ENCODE assay signal across 13 cellular contexts in genomic region chr9:37951671-37952579, GRCh38. TPM values are rescaled to one million over a fixed set of nuclear protein-coding genes. Genes with fewer than 3 reads are reported as not detected.
DNase-seq lines count a peak whose midpoint lies in the region; ATAC-seq and TF ChIP-seq lines count a peak whose summit lies in the region.
"Had no signal": no experiment of that assay in that cellular context is flagged by ENCODE, and none has a peak within 500 bp of the region (broad histone marks: within the 10 kb centered on the region; RNA-seq: fewer than 3 reads in every experiment).

No MANE protein-coding gene starts in this region.

- intact Hi-C loops in activated T-helper 1 cell treated with anti-CD3 and anti-CD28 coated beads, Interleukin-12 subunit alpha, Interleukin-12 subunit beta, Interleukin-2, Interleukin-4 antibody, amounts not matched to agents 30 ng/mL and 10 ng/mL and 1 ng/mL, durations not matched to agents 14 hours and 24 hours and 36 hours (cut with micrococcal nuclease) = loop anchor here (5.0 kb wide), 2 partner anchors 40 to 115 kb away; partner anchors contain the start of gene SHB

- no peaks in the 10 kb centered on the region for H3K27me3 Mint-ChIP-seq in activated naive CD8-positive, alpha-beta T cell treated with anti-CD3 and anti-CD28 coated beads, Interleukin-2, amount 50 U/mL, for 24 hours
- H3K27me3 Mint-ChIP-seq in activated naive CD8-positive, alpha-beta T cell treated with anti-CD3 and anti-CD28 coated beads for 36 hours = no peaks in the 10 kb centered on the region
- H3K27me3 Mint-ChIP-seq in activated T-helper 1 cell treated with anti-CD3 and anti-CD28 coated beads, Interleukin-12 subunit alpha, Interleukin-12 subunit beta, Interleukin-2, Interleukin-4 antibody, amounts not matched to agents 30 ng/mL and 10 ng/mL and 1 ng/mL, durations not matched to agents 14 hours and 24 hours and 36 hours (ENCODE audit: insufficient read depth) = no peaks in the 10 kb centered on the region
- H3K27me3 Mint-ChIP-seq: stimulated activated naive CD8-positive, alpha-beta T cell treated with anti-CD3 and anti-CD28 coated beads, Interleukin-15, amount 100 ng/mL, for 72 hours had no signal

- H3K36me3 Mint-ChIP-seq in activated naive CD8-positive, alpha-beta T cell treated with anti-CD3 and anti-CD28 coated beads, Interleukin-2, amount 50 U/mL, for 24 hours (ENCODE audit: low read depth) = peaks cover 6% of the 10 kb centered on the region
- no peaks in the 10 kb centered on the region for H3K36me3 Mint-ChIP-seq in activated naive CD8-positive, alpha-beta T cell treated with anti-CD3 and anti-CD28 coated beads for 36 hours
- H3K36me3 Mint-ChIP-seq in activated T-helper 1 cell treated with anti-CD3 and anti-CD28 coated beads, Interleukin-12 subunit alpha, Interleukin-12 subunit beta, Interleukin-2, Interleukin-4 antibody, amounts not matched to agents 30 ng/mL and 10 ng/mL and 1 ng/mL, durations not matched to agents 14 hours and 24 hours and 36 hours (ENCODE audit: low read depth) = peaks cover 3% of the 10 kb centered on the region

- no peaks in the 10 kb centered on the region for H3K9me3 ChIP-seq in fibroblast of lung (ENCODE audit: control insufficient read depth, insufficient read depth, low read depth, low read length)
- H3K9me3 ChIP-seq in thoracic aorta = no peaks in the 10 kb centered on the region

- H2AFZ ChIP-seq in fibroblast of lung (ENCODE audit: low read length) = no peak overlapping the region

- peaks cover 34% of the 10 kb centered on the region for H3K4me1 Mint-ChIP-seq in activated naive CD8-positive, alpha-beta T cell treated with anti-CD3 and anti-CD28 coated beads, Interleukin-2, amount 50 U/mL, for 24 hours
- H3K4me1 Mint-ChIP-seq in activated naive CD8-positive, alpha-beta T cell treated with anti-CD3 and anti-CD28 coated beads for 36 hours = peaks cover 12% of the 10 kb centered on the region
- H3K4me1 Mint-ChIP-seq in activated T-helper 1 cell treated with anti-CD3 and anti-CD28 coated beads, Interleukin-12 subunit alpha, Interleukin-12 subunit beta, Interleukin-2, Interleukin-4 antibody, amounts not matched to agents 30 ng/mL and 10 ng/mL and 1 ng/mL, durations not matched to agents 14 hours and 24 hours and 36 hours (ENCODE audit: low read depth) = peaks cover 38% of the 10 kb centered on the region

- ATAC-seq in activated naive CD8-positive, alpha-beta T cell treated with anti-CD3 and anti-CD28 coated beads, Interleukin-2, amount 50 U/mL, for 24 hours = no peak
- ATAC-seq in thoracic aorta (ENCODE audit: insufficient number of reproducible peaks, low FRiP score, low read depth) = no peak
- ATAC-seq: stimulated activated naive CD8-positive, alpha-beta T cell treated with anti-CD3 and anti-CD28 coated beads, Interleukin-15, amount 100 ng/mL, for 72 hours had no signal

- H3K79me2 ChIP-seq in fibroblast of lung (ENCODE audit: control insufficient read depth, insufficient read depth, low read length) = peaks cover 4% of the 10 kb centered on the region

- no peak overlapping the region for H3K4me3 Mint-ChIP-seq in activated naive CD8-positive, alpha-beta T cell treated with anti-CD3 and anti-CD28 coated beads, Interleukin-2, amount 50 U/mL, for 24 hours
- H3K4me3 Mint-ChIP-seq in activated naive CD8-positive, alpha-beta T cell treated with anti-CD3 and anti-CD28 coated beads for 36 hours = no peak overlapping the region
- no peak overlapping the region for H3K4me3 Mint-ChIP-seq in activated T-helper 1 cell treated with anti-CD3 and anti-CD28 coated beads, Interleukin-12 subunit alpha, Interleukin-12 subunit beta, Interleukin-2, Interleukin-4 antibody, amounts not matched to agents 30 ng/mL and 10 ng/mL and 1 ng/mL, durations not matched to agents 14 hours and 24 hours and 36 hours
- H3K4me3 Mint-ChIP-seq: stimulated activated naive CD8-positive, alpha-beta T cell treated with anti-CD3 and anti-CD28 coated beads, Interleukin-15, amount 100 ng/mL, for 72 hours had no signal

- H3K9ac ChIP-seq in fibroblast of lung (ENCODE audit: insufficient read depth, low read length) = no peak overlapping the region

- H3K4me3 ChIP-seq in fibroblast of lung (replicated peaks in 1 of 4; ENCODE audit: control extremely low read depth in 1 of 4, insufficient read depth in 1 of 4, low read depth in 3 of 4, low read length in 4 of 4) (no peak overlapping the region), thoracic aorta (no peak overlapping the region)

- peak overlapping the region; percentile 7 for H3K27ac Mint-ChIP-seq in activated naive CD8-positive, alpha-beta T cell treated with anti-CD3 and anti-CD28 coated beads, Interleukin-2, amount 50 U/mL, for 24 hours
- H3K27ac Mint-ChIP-seq in activated naive CD8-positive, alpha-beta T cell treated with anti-CD3 and anti-CD28 coated beads for 36 hours = no peak overlapping the region
- H3K27ac Mint-ChIP-seq in activated T-helper 1 cell treated with anti-CD3 and anti-CD28 coated beads, Interleukin-12 subunit alpha, Interleukin-12 subunit beta, Interleukin-2, Interleukin-4 antibody, amounts not matched to agents 30 ng/mL and 10 ng/mL and 1 ng/mL, durations not matched to agents 14 hours and 24 hours and 36 hours = peak overlapping the region; percentile 81

- DNase-seq in activated naive CD8-positive, alpha-beta T cell treated with anti-CD3 and anti-CD28 coated beads, Interleukin-2, amount 50 U/mL, for 24 hours = no peak
- no peak for DNase-seq in activated naive CD8-positive, alpha-beta T cell treated with anti-CD3 and anti-CD28 coated beads for 36 hours
- DNase-seq in activated T-helper 1 cell treated with anti-CD3 and anti-CD28 coated beads, Interleukin-12 subunit alpha, Interleukin-12 subunit beta, Interleukin-2, Interleukin-4 antibody, amounts not matched to agents 30 ng/mL and 10 ng/mL and 1 ng/mL, durations not matched to agents 14 hours and 24 hours and 36 hours (ENCODE audit: low spot score) = no peak
- DNase-seq in fibroblast of lung (ENCODE audit: low read depth in 2 of 2) = no peak
- DNase-seq in thoracic aorta (ENCODE audit: low spot score) = no peak
- DNase-seq in CD1c-positive myeloid dendritic cell (ENCODE audit: extremely low spot score) = no peak
- no peak for DNase-seq in middle frontal gyrus (ENCODE audit: extremely low spot score, low spot score)
- no peak for DNase-seq in iPS-NIHi11 (ENCODE audit: low spot score)
- DNase-seq: hippocampal formation; left cardiac atrium; NCI-H1092 treated with DMSO at 0.1 percent for 48 hours; SHP77 treated with DMSO at 0.1 percent for 48 hours; stimulated activated naive CD8-positive, alpha-beta T cell treated with anti-CD3 and anti-CD28 coated beads, Interleukin-15, amount 100 ng/mL, for 72 hours had no signal

- no peak overlapping the region for H3K4me2 ChIP-seq in fibroblast of lung (ENCODE audit: extremely low read depth, insufficient read depth, low read length)

- H3K4me1 ChIP-seq in fibroblast of lung (ENCODE audit: control insufficient read depth, extremely low read depth, insufficient read depth, low read length) (peaks cover 22% of the 10 kb centered on the region), thoracic aorta (ENCODE audit: control insufficient read depth in 1 of 2, low read depth in 2 of 2) (peaks cover 16 to 49% of the 10 kb centered on the region in 2 donors)

- TF ChIP-seq CTCF in fibroblast of lung (conservative IDR thresholded peaks at IDR 0.05 in 1 of 2, IDR thresholded peaks at IDR 0.05 in 1 of 2; ENCODE audit: low read depth in 1 of 2, low read length in 2 of 2) = no peak
- no peak for TF ChIP-seq CTCF in thoracic aorta (IDR thresholded peaks at IDR 0.05)

- H3K9me3 Mint-ChIP-seq in activated naive CD8-positive, alpha-beta T cell treated with anti-CD3 and anti-CD28 coated beads, Interleukin-2, amount 50 U/mL, for 24 hours = no peaks in the 10 kb centered on the region
- H3K9me3 Mint-ChIP-seq in activated naive CD8-positive, alpha-beta T cell treated with anti-CD3 and anti-CD28 coated beads for 36 hours = no peaks in the 10 kb centered on the region
- H3K9me3 Mint-ChIP-seq in activated T-helper 1 cell treated with anti-CD3 and anti-CD28 coated beads, Interleukin-12 subunit alpha, Interleukin-12 subunit beta, Interleukin-2, Interleukin-4 antibody, amounts not matched to agents 30 ng/mL and 10 ng/mL and 1 ng/mL, durations not matched to agents 14 hours and 24 hours and 36 hours = no peaks in the 10 kb centered on the region
- H3K9me3 Mint-ChIP-seq: stimulated activated naive CD8-positive, alpha-beta T cell treated with anti-CD3 and anti-CD28 coated beads, Interleukin-15, amount 100 ng/mL, for 72 hours had no signal

- H3K27me3 ChIP-seq in fibroblast of lung (ENCODE audit: control insufficient read depth, insufficient read depth, low read length) = no peaks in the 10 kb centered on the region
- H3K27me3 ChIP-seq in thoracic aorta (replicated peaks; ENCODE audit: insufficient read depth) = no peaks in the 10 kb centered on the region

- H4K20me1 ChIP-seq in fibroblast of lung (ENCODE audit: control insufficient read depth, extremely low read depth, insufficient read depth, low read length) = no peaks in the 10 kb centered on the region

- peaks cover 10% of the 10 kb centered on the region for H3K36me3 ChIP-seq in fibroblast of lung (ENCODE audit: control insufficient read depth, insufficient read depth, low read length)
- H3K36me3 ChIP-seq in thoracic aorta = no peaks in the 10 kb centered on the region

- peak overlapping the region; percentile 96 for H3K27ac ChIP-seq in fibroblast of lung (ENCODE audit: insufficient read depth, low read length)
- peak overlapping the region; percentile 28 to 48 for H3K27ac ChIP-seq in thoracic aorta

RNA-seq across cellular contexts. Expression of gene SLC25A51, which starts 48.0 kb away (rescaled TPM):
- total RNA-seq in activated naive CD8-positive, alpha-beta T cell treated with anti-CD3 and anti-CD28 coated beads for 36 hours = 10 to 100 TPM; 32.2 to 32.7 TPM
- total RNA-seq in activated T-helper 1 cell treated with anti-CD3 and anti-CD28 coated beads, Interleukin-12 subunit alpha, Interleukin-12 subunit beta, Interleukin-2, Interleukin-4 antibody, amounts not matched to agents 30 ng/mL and 10 ng/mL and 1 ng/mL, durations not matched to agents 14 hours and 24 hours and 36 hours = 30.0 and 31.3 TPM in 2 replicates
- 91.7 and 100 TPM in 2 replicates for total RNA-seq in fibroblast of lung
- 39.3 and 41.6 TPM in 2 replicates for polyA plus RNA-seq in fibroblast of lung
- polyA plus RNA-seq in fibroblast of lung (2012) = 18.3 and 19.8 TPM in 2 replicates
- polyA minus RNA-seq in fibroblast of lung (ENCODE audit: low replicate concordance) = 41.1 and 58.5 TPM in 2 replicates
- total RNA-seq in thoracic aorta = 10 to 100 TPM; 29.9 to 39.1 TPM
